33 cellular contexts compared by ENCODE assay signal in the genomic region with DNA sequence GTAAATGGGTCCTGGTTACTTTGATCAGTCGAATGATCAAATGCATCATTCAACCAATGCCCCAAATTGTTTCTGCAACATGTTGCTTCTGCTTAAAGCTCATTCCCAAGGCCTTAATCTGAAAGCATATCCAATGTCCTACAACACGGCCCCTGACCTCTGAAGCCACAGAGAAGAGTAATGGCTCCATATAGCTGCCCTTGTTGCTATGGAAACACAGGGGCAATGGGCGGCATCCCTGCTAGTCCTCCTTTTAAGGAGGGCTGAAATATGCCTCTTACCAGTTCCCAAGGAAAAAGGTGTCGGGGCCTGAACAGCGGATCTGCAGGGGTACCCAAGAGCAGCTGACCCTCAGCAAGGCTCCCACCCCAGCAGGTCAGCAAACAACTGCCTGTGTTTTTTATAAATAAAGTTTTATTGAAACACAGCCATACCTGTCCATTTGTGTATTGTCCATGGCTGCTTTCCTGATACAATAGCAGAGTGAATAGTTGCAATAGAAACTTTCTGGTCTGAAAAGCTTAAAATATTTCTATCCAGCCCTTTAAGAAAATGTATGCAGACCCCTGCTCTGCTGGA.
"Had no signal": no experiment of that assay in that cellular context is flagged by ENCODE, and none has a peak within 500 bp of the region (broad histone marks: within the 10 kb centered on the region; RNA-seq: fewer than 3 reads in every experiment).

No MANE protein-coding gene starts in this region.

- DNase-seq: activated B cell treated with CpG ODN at 0.5 μM for 24 hours; activated CD4-positive, alpha-beta memory T cell treated with anti-CD3 and anti-CD28 coated beads, Interleukin-2, amount 10 ng/mL, durations not matched to agents 7 days and 5 days; activated CD4-positive, alpha-beta T cell treated with anti-CD3 and anti-CD28 coated beads for 48 hours; activated CD4-positive, CD25-positive, alpha-beta regulatory T cell treated with anti-CD3 and anti-CD28 coated beads, Interleukin-2, amount 50 U/mL, for 72 hours; activated CD8-positive, alpha-beta memory T cell treated with anti-CD3 and anti-CD28 coated beads for 24 hours; activated CD8-positive, alpha-beta memory T cell treated with anti-CD3 and anti-CD28 coated beads, Interleukin-2, amount 10 ng/mL, durations not matched to agents 7 days and 5 days; activated CD8-positive, alpha-beta memory T cell treated with anti-CD3 and anti-CD28 coated beads, Interleukin-2, amount 50 U/mL, for 48 hours; activated effector memory CD4-positive, alpha-beta T cell treated with Interleukin-2 at 50 U/mL for 16 hours; activated naive CD4-positive, alpha-beta T cell treated with anti-CD3 and anti-CD28 coated beads, Interleukin-2, amount 10 ng/mL, durations not matched to agents 7 days and 5 days; activated naive CD8-positive, alpha-beta T cell treated with anti-CD3 and anti-CD28 coated beads, Interleukin-2, amount 50 U/mL, for 24 hours; activated T-cell treated with anti-CD3 and anti-CD28 coated beads, Interleukin-2, amount 50 U/mL, for 48 hours; anterior cingulate cortex; caudate nucleus; NCI-H1048; NCI-H1105 treated with DMSO at 0.1 percent for 48 hours; NCI-H1436; NCI-H1694; NCI-H1930; NCI-H2081 treated with DMSO at 0.1 percent for 48 hours; NCI-H226; NCI-H446 treated with DMSO at 0.1 percent for 48 hours; NCI-H524 treated with DMSO at 0.1 percent for 48 hours; NK-92 treated with Interleukin-12 subunit alpha and Interleukin-12 subunit beta, amount 100 ng/mL, for 24 hours; OCI-M1; Right ventricle myocardium superior; SW 1271; T-helper 1 cell; T-helper 2 cell; T-helper 9 cell had no signal

- H3K27me3 Mint-ChIP-seq: activated B cell treated with CpG ODN at 0.5 μM for 24 hours; activated CD4-positive, alpha-beta memory T cell treated with anti-CD3 and anti-CD28 coated beads, Interleukin-2, amount 10 ng/mL, durations not matched to agents 7 days and 5 days; activated CD8-positive, alpha-beta memory T cell treated with anti-CD3 and anti-CD28 coated beads, Interleukin-2, amount 10 ng/mL, durations not matched to agents 7 days and 5 days; activated naive CD4-positive, alpha-beta T cell treated with anti-CD3 and anti-CD28 coated beads, Interleukin-2, amount 10 ng/mL, durations not matched to agents 7 days and 5 days; activated naive CD8-positive, alpha-beta T cell; activated naive CD8-positive, alpha-beta T cell treated with anti-CD3 and anti-CD28 coated beads, Interleukin-2, amount 50 U/mL, for 24 hours had no signal

- FAIRE-seq: bronchial epithelial cell had no signal

- H3K4me3 Mint-ChIP-seq: activated B cell treated with CpG ODN at 0.5 μM for 24 hours; activated CD4-positive, alpha-beta memory T cell treated with anti-CD3 and anti-CD28 coated beads, Interleukin-2, amount 10 ng/mL, durations not matched to agents 7 days and 5 days; activated CD8-positive, alpha-beta memory T cell treated with anti-CD3 and anti-CD28 coated beads, Interleukin-2, amount 10 ng/mL, durations not matched to agents 7 days and 5 days; activated naive CD4-positive, alpha-beta T cell treated with anti-CD3 and anti-CD28 coated beads, Interleukin-2, amount 10 ng/mL, durations not matched to agents 7 days and 5 days; activated naive CD8-positive, alpha-beta T cell; activated naive CD8-positive, alpha-beta T cell treated with anti-CD3 and anti-CD28 coated beads, Interleukin-2, amount 50 U/mL, for 24 hours; brain had no signal

- H3K9me3 Mint-ChIP-seq: activated B cell treated with CpG ODN at 0.5 μM for 24 hours; activated CD4-positive, alpha-beta memory T cell treated with anti-CD3 and anti-CD28 coated beads, Interleukin-2, amount 10 ng/mL, durations not matched to agents 7 days and 5 days; activated naive CD4-positive, alpha-beta T cell treated with anti-CD3 and anti-CD28 coated beads, Interleukin-2, amount 10 ng/mL, durations not matched to agents 7 days and 5 days; activated naive CD8-positive, alpha-beta T cell treated with anti-CD3 and anti-CD28 coated beads, Interleukin-2, amount 50 U/mL, for 24 hours; brain had no signal

- H3K27ac ChIP-seq: VCaP had no signal

- H3K27ac Mint-ChIP-seq: activated naive CD8-positive, alpha-beta T cell; activated naive CD8-positive, alpha-beta T cell treated with anti-CD3 and anti-CD28 coated beads, Interleukin-2, amount 50 U/mL, for 24 hours; brain had no signal
